16 cellular contexts compared by ENCODE assay signal in the genomic region with DNA sequence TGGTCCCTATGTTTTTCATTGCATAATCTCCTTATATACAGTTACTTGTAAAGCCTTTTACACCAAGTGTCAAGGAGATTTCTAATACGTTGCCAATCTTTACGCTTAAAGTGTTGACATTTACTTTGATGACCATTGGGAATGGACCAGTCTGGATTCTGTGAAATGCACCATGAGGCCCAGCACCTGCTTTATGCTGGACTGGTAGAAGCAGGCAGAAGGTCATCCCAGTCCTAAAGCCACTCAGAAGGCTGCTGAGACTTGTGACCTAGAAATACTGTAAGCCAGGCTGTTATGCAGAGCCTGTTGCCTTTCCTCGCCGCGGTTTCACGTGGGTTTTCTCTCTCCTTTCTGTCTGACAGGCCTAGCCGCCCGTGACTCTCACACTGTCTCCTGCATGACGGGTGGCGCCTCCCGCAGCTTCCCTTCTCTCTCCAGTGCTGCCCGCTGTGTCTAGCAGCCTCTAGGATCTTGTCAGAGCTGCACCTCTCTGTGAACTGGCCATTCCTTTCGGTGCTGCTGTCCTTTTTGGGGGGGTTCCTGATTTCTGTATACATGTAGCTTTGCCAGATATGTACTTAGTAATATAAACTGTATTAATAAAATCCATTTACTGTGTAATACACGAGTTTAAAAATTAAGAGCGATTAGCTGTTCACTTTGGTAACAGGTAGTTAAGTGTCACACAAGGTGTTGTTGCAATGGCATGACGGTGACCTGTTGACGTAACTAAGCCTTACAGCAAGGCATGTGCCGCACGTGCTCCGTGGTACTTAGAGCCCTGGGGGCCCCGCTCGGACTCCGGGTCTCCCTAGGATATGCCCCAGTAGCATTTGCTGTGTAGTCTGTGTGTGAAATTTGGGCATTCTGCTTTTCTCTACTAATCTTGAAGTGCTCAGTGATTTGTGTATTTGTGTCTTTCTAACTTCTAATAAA. TPM values are rescaled to one million over a fixed set of nuclear protein-coding genes. Genes with fewer than 3 reads are reported as not detected.
DNase-seq lines count a peak whose midpoint lies in the region; ATAC-seq and TF ChIP-seq lines count a peak whose summit lies in the region.
"Had no signal": no experiment of that assay in that cellular context is flagged by ENCODE, and none has a peak within 500 bp of the region (broad histone marks: within the 10 kb centered on the region; RNA-seq: fewer than 3 reads in every experiment).

No MANE protein-coding gene starts in this region.

- TF ChIP-seq CTCF in osteoblast (IDR thresholded peaks at IDR 0.05; ENCODE audit: extremely low read depth, low read depth, low read length), result no peak

- H3K36me3 ChIP-seq in osteoblast (ENCODE audit: insufficient read depth, low read length) (peaks cover 88% of the 10 kb centered on the region), subcutaneous abdominal adipose tissue (ENCODE audit: control insufficient read depth in 5 of 5, insufficient read depth in 5 of 5, low read length in 5 of 5) (peaks cover 0 to 94% (median 63%) of the 10 kb centered on the region in 5 donors)

- no peak overlapping the region for H3K9ac ChIP-seq in subcutaneous abdominal adipose tissue (ENCODE audit: low read length in 5 of 5)

- DNase-seq in Right ventricle myocardium superior (no peak), right cardiac atrium (no peak), cerebellum (ENCODE audit: low spot score) (peak; percentile 53), osteoblast (ENCODE audit: insufficient read length, low spot score, missing footprints) (peak; percentile 72), EL (no peak)
- DNase-seq: COR-L47, KG1, NCI-H1417 treated with DMSO at 0.1 percent for 48 hours, NCI-H2029, NCI-H510A treated with DMSO at 0.1 percent for 48 hours had no signal

- H4K20me1 ChIP-seq in osteoblast (ENCODE audit: insufficient read depth, low read length), result peaks cover 16% of the 10 kb centered on the region

- ATAC-seq in Right ventricle myocardium superior (ENCODE audit: poor library complexity) (peak; percentile 21), right cardiac atrium (no peak), GM21423 (IDR thresholded peaks at IDR 0.05; ENCODE audit: unreplicated experiment) (no peak), HG03196 (IDR thresholded peaks at IDR 0.05; ENCODE audit: unreplicated experiment) (no peak)
- ATAC-seq: GM12878, HCT116 had no signal

- peaks cover 81% of the 10 kb centered on the region for H3K79me2 ChIP-seq in osteoblast (ENCODE audit: insufficient read depth, low read length)

- H3K4me1 ChIP-seq in right cardiac atrium (ENCODE audit: control insufficient read depth, insufficient read depth, low read length) (peaks cover 3% of the 10 kb centered on the region), osteoblast (ENCODE audit: insufficient read depth, low read length) (peaks cover 14% of the 10 kb centered on the region), subcutaneous abdominal adipose tissue (ENCODE audit: control insufficient read depth in 5 of 5, insufficient read depth in 5 of 5, low read length in 5 of 5) (peaks cover 5 to 48% (median 42%) of the 10 kb centered on the region in 5 donors)
- H3K4me1 ChIP-seq: A549 had no signal

- H3K4me3 ChIP-seq in right cardiac atrium (ENCODE audit: low read length), result no peak overlapping the region
- H3K4me3 ChIP-seq in osteoblast (ENCODE audit: insufficient read depth, low read length), result no peak overlapping the region
- H3K4me3 ChIP-seq in subcutaneous abdominal adipose tissue (ENCODE audit: low read depth in 1 of 5, low read length in 5 of 5), result no peak overlapping the region
- H3K4me3 ChIP-seq: A549, GM12878 had no signal

- 89% methylated on average over 23 of the region's 23 CpGs for WGBS in right cardiac atrium

- intact Hi-C loops in Right ventricle myocardium superior (cut with DNase I), result no loop called here
- intact Hi-C loops in right cardiac atrium (cut with DNase I), result no loop called here

- no peak overlapping the region for H2AFZ ChIP-seq in osteoblast (ENCODE audit: low read length)

- no peaks in the 10 kb centered on the region for H3K9me3 ChIP-seq in right cardiac atrium (ENCODE audit: control insufficient read depth, low read length)
- no peaks in the 10 kb centered on the region for H3K9me3 ChIP-seq in osteoblast (ENCODE audit: low read depth, low read length)
- no peaks in the 10 kb centered on the region for H3K9me3 ChIP-seq in subcutaneous abdominal adipose tissue (ENCODE audit: control insufficient read depth in 5 of 5, low read length in 5 of 5)
- H3K9me3 ChIP-seq: A549 had no signal

- no peak overlapping the region for H3K4me2 ChIP-seq in osteoblast (ENCODE audit: insufficient read depth, low read length)
- H3K4me2 ChIP-seq: A549 had no signal

- H3K27ac ChIP-seq in right cardiac atrium (ENCODE audit: low read length) (no peak overlapping the region), osteoblast (ENCODE audit: low read depth, low read length) (no peak overlapping the region), subcutaneous abdominal adipose tissue (ENCODE audit: low read depth, low read length) (peak overlapping the region; percentile 48)
- H3K27ac ChIP-seq: A549 had no signal

- H3K27me3 ChIP-seq in right cardiac atrium (ENCODE audit: control insufficient read depth, insufficient read depth) (no peaks in the 10 kb centered on the region), osteoblast (ENCODE audit: insufficient read depth, low read length) (no peaks in the 10 kb centered on the region), subcutaneous abdominal adipose tissue (ENCODE audit: control insufficient read depth in 5 of 5, insufficient read depth in 4 of 5, low read length in 5 of 5) (no peaks in the 10 kb centered on the region)

RNA-seq across cellular contexts. Expression of gene XRCC3, which starts 29.7 kb away (rescaled TPM):
- 2.6 TPM for total RNA-seq in Right ventricle myocardium superior
- 1 to 10 TPM; 2.1 to 5.6 (median 2.4) TPM for total RNA-seq in right cardiac atrium
- 2.2 TPM for polyA plus RNA-seq in right cardiac atrium
- total RNA-seq in cerebellum, result 10.3 TPM
- total RNA-seq in osteoblast, result 4.3 and 5.0 TPM in 2 replicates

RNA-seq across cellular contexts. Expression of gene ZFYVE21, which starts 30.1 kb away (rescaled TPM):
- total RNA-seq in Right ventricle myocardium superior (46.2 TPM), right cardiac atrium (10 to 100 TPM; 42.0 to 61.0 (median 52.4) TPM), cerebellum (44.4 TPM), osteoblast (36.9 and 39.8 TPM in 2 replicates)
- polyA plus RNA-seq in right cardiac atrium, result 66.8 TPM

RNA-seq across cellular contexts. Expression of gene KLC1, which starts 56.5 kb away (rescaled TPM):
- total RNA-seq in Right ventricle myocardium superior (152 TPM), right cardiac atrium (100 to 1,000 TPM; 110 to 137 (median 129) TPM), cerebellum (338 TPM), osteoblast (198 and 205 TPM in 2 replicates)
- polyA plus RNA-seq in right cardiac atrium, result 112 TPM

Comparison
In these comparisons a context has a peak if more than half of its experiments do, and no peak if none do; other contexts are left out.
1. DNase-seq: peak in cerebellum (single experiment) and osteoblast (single experiment); none in Right ventricle myocardium superior (single experiment), right cardiac atrium (0 of 3) and EL (single experiment).